Comparison of ENCODE assay signal across 1 cellular context in genomic region chr2:178072383-178073301, GRCh38.
TF ChIP-seq lines count a peak whose summit lies in the region.

PDE11A (minus strand) TSS chr2:178072777; CDS start chr2:178072437, 340 bp downstream.

TF ChIP-seq in HepG2, 621 proteins besides CTCF, POLR2A, EP300 and RAD21 (continued from another document and continues in another):
- TF ChIP-seq IRF2 (CRISPR knock-in tag; IDR thresholded peaks at IDR 0.05) (peak; percentile 82), ZNF780A (CRISPR knock-in tag; IDR thresholded peaks at IDR 0.05) (peak; percentile 88; the same call in 1 of the 2 replicates), ZNF788 (CRISPR knock-in tag; IDR thresholded peaks at IDR 0.05; ENCODE audit: borderline replicate concordance) (peak; percentile 49; the same call in 1 of the 2 replicates), ZNF549 (CRISPR knock-in tag; IDR thresholded peaks at IDR 0.05) (no peak), ZNF557 (CRISPR knock-in tag; IDR thresholded peaks at IDR 0.05) (no peak), IRX3 (CRISPR knock-in tag; IDR thresholded peaks at IDR 0.05; ENCODE audit: borderline replicate concordance, low read depth) (no peak), RBM39 (IDR thresholded peaks at IDR 0.05; ENCODE audit: low read depth, low read length, poor library complexity, severe bottlenecking) (peak; percentile 94), SP140L (CRISPR knock-in tag; IDR thresholded peaks at IDR 0.05; ENCODE audit: borderline replicate concordance) (no peak; the same call in 1 of the 2 replicates), ZBTB26 (CRISPR knock-in tag; IDR thresholded peaks at IDR 0.05; ENCODE audit: borderline replicate concordance) (no peak; the same call in 1 of the 2 replicates), GABPB1 (CRISPR knock-in tag; IDR thresholded peaks at IDR 0.05) (peak; percentile 89), TP53 (CRISPR knock-in tag; conservative IDR thresholded peaks at IDR 0.05) (no peak), ARHGAP35 (CRISPR knock-in tag; IDR thresholded peaks at IDR 0.05; ENCODE audit: borderline replicate concordance) (no peak; the same call in 1 of the 2 replicates), ZNF34 (CRISPR knock-in tag; IDR thresholded peaks at IDR 0.05; ENCODE audit: borderline replicate concordance) (peak; percentile 84; the same call in 1 of the 2 replicates), PLSCR1 (CRISPR knock-in tag; IDR thresholded peaks at IDR 0.05; ENCODE audit: borderline replicate concordance) (no peak), ZNF615 (CRISPR knock-in tag; IDR thresholded peaks at IDR 0.05; ENCODE audit: borderline replicate concordance) (no peak; the same call in 1 of the 2 replicates), JARID2 (CRISPR knock-in tag; IDR thresholded peaks at IDR 0.05; ENCODE audit: insufficient replicate concordance) (no peak), HNRNPL (IDR thresholded peaks at IDR 0.05; ENCODE audit: low read depth, low read length) (peak; percentile 77), DNMT1 (CRISPR knock-in tag; IDR thresholded peaks at IDR 0.05) (peak; percentile 31; the same call in 1 of the 2 replicates), ZFP62 (CRISPR knock-in tag; IDR thresholded peaks at IDR 0.05) (no peak), KLF16 (CRISPR knock-in tag; IDR thresholded peaks at IDR 0.05) (peak in 1 of 2 experiments; percentile 82; a peak in 1 of 4 replicates), PITX1 (CRISPR knock-in tag; IDR thresholded peaks at IDR 0.05) (no peak; the same call in 1 of the 2 replicates), FOXO1 (CRISPR knock-in tag; IDR thresholded peaks at IDR 0.05) (peak; percentile 71), ZNF264 (CRISPR knock-in tag; IDR thresholded peaks at IDR 0.05) (0 out of 2 replicates have a peak, but pooled peaks have one; percentile 18), KLF9 (CRISPR knock-in tag; IDR thresholded peaks at IDR 0.05; ENCODE audit: low read depth) (peak; percentile 58; the same call in 1 of the 2 replicates), TFDP1 (CRISPR knock-in tag; IDR thresholded peaks at IDR 0.05; ENCODE audit: borderline replicate concordance) (peak; percentile 61; the same call in 1 of the 2 replicates), ZNF792 (CRISPR knock-in tag; IDR thresholded peaks at IDR 0.05) (0 out of 2 replicates have a peak, but pooled peaks have one; percentile 78), ZBTB7A (CRISPR knock-in tag; IDR thresholded peaks at IDR 0.05) (no peak), DRAP1 (CRISPR knock-in tag; IDR thresholded peaks at IDR 0.05) (peak; percentile 89), PAX8 (CRISPR knock-in tag; IDR thresholded peaks at IDR 0.05; ENCODE audit: borderline replicate concordance) (no peak), ZNF652 (CRISPR knock-in tag; IDR thresholded peaks at IDR 0.05; ENCODE audit: borderline replicate concordance, low read depth) (no peak), KDM1A (CRISPR knock-in tag; IDR thresholded peaks at IDR 0.05) (peak; percentile 75; the same call in 1 of the 2 replicates)
- TF ChIP-seq, protein P1, sequence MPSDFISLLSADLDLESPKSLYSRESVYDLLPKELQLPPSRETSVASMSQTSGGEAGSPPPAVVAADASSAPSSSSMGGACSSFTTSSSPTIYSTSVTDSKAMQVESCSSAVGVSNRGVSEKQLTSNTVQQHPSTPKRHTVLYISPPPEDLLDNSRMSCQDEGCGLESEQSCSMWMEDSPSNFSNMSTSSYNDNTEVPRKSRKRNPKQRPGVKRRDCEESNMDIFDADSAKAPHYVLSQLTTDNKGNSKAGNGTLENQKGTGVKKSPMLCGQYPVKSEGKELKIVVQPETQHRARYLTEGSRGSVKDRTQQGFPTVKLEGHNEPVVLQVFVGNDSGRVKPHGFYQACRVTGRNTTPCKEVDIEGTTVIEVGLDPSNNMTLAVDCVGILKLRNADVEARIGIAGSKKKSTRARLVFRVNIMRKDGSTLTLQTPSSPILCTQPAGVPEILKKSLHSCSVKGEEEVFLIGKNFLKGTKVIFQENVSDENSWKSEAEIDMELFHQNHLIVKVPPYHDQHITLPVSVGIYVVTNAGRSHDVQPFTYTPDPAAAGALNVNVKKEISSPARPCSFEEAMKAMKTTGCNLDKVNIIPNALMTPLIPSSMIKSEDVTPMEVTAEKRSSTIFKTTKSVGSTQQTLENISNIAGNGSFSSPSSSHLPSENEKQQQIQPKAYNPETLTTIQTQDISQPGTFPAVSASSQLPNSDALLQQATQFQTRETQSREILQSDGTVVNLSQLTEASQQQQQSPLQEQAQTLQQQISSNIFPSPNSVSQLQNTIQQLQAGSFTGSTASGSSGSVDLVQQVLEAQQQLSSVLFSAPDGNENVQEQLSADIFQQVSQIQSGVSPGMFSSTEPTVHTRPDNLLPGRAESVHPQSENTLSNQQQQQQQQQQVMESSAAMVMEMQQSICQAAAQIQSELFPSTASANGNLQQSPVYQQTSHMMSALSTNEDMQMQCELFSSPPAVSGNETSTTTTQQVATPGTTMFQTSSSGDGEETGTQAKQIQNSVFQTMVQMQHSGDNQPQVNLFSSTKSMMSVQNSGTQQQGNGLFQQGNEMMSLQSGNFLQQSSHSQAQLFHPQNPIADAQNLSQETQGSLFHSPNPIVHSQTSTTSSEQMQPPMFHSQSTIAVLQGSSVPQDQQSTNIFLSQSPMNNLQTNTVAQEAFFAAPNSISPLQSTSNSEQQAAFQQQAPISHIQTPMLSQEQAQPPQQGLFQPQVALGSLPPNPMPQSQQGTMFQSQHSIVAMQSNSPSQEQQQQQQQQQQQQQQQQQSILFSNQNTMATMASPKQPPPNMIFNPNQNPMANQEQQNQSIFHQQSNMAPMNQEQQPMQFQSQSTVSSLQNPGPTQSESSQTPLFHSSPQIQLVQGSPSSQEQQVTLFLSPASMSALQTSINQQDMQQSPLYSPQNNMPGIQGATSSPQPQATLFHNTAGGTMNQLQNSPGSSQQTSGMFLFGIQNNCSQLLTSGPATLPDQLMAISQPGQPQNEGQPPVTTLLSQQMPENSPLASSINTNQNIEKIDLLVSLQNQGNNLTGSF (CRISPR knock-in tag; IDR thresholded peaks at IDR 0.05): no peak; the same call in 1 of the 2 replicates
- TF ChIP-seq, protein P2, sequence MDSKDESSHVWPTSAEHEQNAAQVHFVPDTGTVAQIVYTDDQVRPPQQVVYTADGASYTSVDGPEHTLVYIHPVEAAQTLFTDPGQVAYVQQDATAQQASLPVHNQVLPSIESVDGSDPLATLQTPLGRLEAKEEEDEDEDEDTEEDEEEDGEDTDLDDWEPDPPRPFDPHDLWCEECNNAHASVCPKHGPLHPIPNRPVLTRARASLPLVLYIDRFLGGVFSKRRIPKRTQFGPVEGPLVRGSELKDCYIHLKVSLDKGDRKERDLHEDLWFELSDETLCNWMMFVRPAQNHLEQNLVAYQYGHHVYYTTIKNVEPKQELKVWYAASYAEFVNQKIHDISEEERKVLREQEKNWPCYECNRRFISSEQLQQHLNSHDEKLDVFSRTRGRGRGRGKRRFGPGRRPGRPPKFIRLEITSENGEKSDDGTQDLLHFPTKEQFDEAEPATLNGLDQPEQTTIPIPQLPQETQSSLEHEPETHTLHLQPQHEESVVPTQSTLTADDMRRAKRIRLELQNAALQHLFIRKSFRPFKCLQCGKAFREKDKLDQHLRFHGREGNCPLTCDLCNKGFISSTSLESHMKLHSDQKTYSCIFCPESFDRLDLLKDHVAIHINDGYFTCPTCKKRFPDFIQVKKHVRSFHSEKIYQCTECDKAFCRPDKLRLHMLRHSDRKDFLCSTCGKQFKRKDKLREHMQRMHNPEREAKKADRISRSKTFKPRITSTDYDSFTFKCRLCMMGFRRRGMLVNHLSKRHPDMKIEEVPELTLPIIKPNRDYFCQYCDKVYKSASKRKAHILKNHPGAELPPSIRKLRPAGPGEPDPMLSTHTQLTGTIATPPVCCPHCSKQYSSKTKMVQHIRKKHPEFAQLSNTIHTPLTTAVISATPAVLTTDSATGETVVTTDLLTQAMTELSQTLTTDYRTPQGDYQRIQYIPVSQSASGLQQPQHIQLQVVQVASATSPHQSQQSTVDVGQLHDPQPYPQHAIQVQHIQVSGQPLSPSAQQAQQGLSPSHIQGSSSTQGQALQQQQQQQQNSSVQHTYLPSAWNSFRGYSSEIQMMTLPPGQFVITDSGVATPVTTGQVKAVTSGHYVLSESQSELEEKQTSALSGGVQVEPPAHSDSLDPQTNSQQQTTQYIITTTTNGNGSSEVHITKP (CRISPR knock-in tag; IDR thresholded peaks at IDR 0.05; ENCODE audit: low read depth): no peak; the same call in 1 of the 2 replicates
- TF ChIP-seq, protein P3, sequence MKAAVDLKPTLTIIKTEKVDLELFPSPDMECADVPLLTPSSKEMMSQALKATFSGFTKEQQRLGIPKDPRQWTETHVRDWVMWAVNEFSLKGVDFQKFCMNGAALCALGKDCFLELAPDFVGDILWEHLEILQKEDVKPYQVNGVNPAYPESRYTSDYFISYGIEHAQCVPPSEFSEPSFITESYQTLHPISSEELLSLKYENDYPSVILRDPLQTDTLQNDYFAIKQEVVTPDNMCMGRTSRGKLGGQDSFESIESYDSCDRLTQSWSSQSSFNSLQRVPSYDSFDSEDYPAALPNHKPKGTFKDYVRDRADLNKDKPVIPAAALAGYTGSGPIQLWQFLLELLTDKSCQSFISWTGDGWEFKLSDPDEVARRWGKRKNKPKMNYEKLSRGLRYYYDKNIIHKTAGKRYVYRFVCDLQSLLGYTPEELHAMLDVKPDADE (CRISPR knock-in tag; IDR thresholded peaks at IDR 0.05): no peak
- TF ChIP-seq, protein P4, sequence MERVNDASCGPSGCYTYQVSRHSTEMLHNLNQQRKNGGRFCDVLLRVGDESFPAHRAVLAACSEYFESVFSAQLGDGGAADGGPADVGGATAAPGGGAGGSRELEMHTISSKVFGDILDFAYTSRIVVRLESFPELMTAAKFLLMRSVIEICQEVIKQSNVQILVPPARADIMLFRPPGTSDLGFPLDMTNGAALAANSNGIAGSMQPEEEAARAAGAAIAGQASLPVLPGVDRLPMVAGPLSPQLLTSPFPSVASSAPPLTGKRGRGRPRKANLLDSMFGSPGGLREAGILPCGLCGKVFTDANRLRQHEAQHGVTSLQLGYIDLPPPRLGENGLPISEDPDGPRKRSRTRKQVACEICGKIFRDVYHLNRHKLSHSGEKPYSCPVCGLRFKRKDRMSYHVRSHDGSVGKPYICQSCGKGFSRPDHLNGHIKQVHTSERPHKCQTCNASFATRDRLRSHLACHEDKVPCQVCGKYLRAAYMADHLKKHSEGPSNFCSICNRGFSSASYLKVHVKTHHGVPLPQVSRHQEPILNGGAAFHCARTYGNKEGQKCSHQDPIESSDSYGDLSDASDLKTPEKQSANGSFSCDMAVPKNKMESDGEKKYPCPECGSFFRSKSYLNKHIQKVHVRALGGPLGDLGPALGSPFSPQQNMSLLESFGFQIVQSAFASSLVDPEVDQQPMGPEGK (CRISPR knock-in tag; IDR thresholded peaks at IDR 0.05): peak; percentile 53
- TF ChIP-seq, protein P5, sequence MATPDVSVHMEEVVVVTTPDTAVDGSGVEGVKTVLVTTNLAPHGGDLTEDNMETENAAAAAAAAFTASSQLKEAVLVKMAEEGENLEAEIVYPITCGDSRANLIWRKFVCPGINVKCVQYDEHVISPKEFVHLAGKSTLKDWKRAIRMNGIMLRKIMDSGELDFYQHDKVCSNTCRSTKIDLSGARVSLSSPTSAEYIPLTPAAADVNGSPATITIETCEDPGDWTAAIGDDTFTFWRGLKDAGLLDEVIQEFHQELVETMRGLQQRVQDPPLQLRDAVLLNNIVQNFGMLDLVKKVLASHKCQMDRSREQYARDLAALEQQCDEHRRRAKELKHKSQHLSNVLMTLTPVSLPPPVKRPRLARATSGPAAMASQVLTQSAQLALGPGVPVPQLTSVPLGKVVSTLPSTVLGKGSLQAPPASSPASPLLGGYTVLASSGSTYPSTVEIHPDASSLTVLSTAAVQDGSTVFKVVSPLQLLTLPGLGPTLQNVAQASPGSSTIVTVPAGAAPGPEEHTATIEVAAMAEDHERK (CRISPR knock-in tag; IDR thresholded peaks at IDR 0.05; ENCODE audit: low read depth): no peak
- TF ChIP-seq, protein P6, sequence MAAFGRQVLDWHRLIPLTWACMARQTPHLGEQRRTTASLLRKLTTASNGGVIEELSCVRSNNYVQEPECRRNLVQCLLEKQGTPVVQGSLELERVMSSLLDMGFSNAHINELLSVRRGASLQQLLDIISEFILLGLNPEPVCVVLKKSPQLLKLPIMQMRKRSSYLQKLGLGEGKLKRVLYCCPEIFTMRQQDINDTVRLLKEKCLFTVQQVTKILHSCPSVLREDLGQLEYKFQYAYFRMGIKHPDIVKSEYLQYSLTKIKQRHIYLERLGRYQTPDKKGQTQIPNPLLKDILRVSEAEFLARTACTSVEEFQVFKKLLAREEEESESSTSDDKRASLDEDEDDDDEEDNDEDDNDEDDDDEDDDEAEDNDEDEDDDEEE (CRISPR knock-in tag; IDR thresholded peaks at IDR 0.05): peak; percentile 32; the same call in 1 of the 2 replicates
- TF ChIP-seq, protein P7, sequence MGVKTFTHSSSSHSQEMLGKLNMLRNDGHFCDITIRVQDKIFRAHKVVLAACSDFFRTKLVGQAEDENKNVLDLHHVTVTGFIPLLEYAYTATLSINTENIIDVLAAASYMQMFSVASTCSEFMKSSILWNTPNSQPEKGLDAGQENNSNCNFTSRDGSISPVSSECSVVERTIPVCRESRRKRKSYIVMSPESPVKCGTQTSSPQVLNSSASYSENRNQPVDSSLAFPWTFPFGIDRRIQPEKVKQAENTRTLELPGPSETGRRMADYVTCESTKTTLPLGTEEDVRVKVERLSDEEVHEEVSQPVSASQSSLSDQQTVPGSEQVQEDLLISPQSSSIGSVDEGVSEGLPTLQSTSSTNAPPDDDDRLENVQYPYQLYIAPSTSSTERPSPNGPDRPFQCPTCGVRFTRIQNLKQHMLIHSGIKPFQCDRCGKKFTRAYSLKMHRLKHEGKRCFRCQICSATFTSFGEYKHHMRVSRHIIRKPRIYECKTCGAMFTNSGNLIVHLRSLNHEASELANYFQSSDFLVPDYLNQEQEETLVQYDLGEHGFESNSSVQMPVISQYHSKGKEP (CRISPR knock-in tag; IDR thresholded peaks at IDR 0.05): 0 out of 2 replicates have a peak, but pooled peaks have one; percentile 31
